In the genomic region with DNA sequence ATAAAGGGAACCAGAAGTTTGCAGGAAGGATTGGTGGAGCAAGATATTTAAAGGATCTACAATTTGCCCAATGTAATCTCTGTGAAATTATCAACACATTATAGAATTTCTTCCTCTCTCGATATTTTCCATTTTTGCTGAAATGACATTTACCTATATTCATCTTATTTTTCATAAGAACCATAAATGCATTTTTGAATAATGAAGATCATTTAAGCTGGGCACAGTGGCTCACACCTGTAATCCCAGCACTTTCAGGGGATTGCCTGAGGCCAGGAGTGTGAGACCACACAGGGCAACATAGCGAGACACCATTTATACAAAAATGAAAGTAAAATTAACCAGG, we compare ENCODE assay signal across 24 cellular contexts. TPM values are rescaled to one million over a fixed set of nuclear protein-coding genes. Genes with fewer than 3 reads are reported as not detected.
A peak's percentile ranks its signal among the peaks of the same experiment; 100 is the strongest.
DNase-seq lines count a peak whose midpoint lies in the region; ATAC-seq, FAIRE-seq and TF ChIP-seq lines count a peak whose summit lies in the region.
"Had no signal": no experiment of that assay in that cellular context is flagged by ENCODE, and none has a peak within 500 bp of the region (broad histone marks: within the 10 kb centered on the region; RNA-seq: fewer than 3 reads in every experiment).

No MANE protein-coding gene starts in this region.

- POLR2A ChIA-PET in PC-3 (lab: Charles Lee; ENCODE audit: unreplicated experiment) = interaction anchor here (0.6 kb wide), 1 partner anchor 32 kb away, joined by 3 read pairs; no protein-coding TSS in a partner anchor
- POLR2A ChIA-PET in CD4-positive, alpha-beta memory T cell (lab: Charles Lee; ENCODE audit: partially characterized antibody) = no interaction called here

- H4K20me1 ChIP-seq in PC-3 (ENCODE audit: low read length) (no peaks in the 10 kb centered on the region), astrocyte (ENCODE audit: insufficient read depth, low read length) (no peaks in the 10 kb centered on the region), fibroblast of lung (ENCODE audit: control insufficient read depth, extremely low read depth, insufficient read depth, low read length) (no peaks in the 10 kb centered on the region)

- no peaks in the 10 kb centered on the region for H3K9me2 ChIP-seq in PC-3 (replicated peaks; ENCODE audit: low read length)

- H3K4me2 ChIP-seq in PC-3 (ENCODE audit: low read length) (peak overlapping the region; percentile 61), astrocyte (ENCODE audit: low read length) (peak overlapping the region; percentile 37), fibroblast of lung (ENCODE audit: extremely low read depth, insufficient read depth, low read length) (peak overlapping the region; percentile 41)

- H3K27ac ChIP-seq in PC-3 (ENCODE audit: low read length) = peak overlapping the region; percentile 75
- peak overlapping the region; percentile 41 for H3K27ac ChIP-seq in astrocyte (ENCODE audit: low read depth, low read length)
- H3K27ac ChIP-seq in fibroblast of lung (ENCODE audit: insufficient read depth, low read length) = peak overlapping the region; percentile 19
- H3K27ac ChIP-seq in tibial artery = peak overlapping the region; percentile 48 to 62
- H3K27ac ChIP-seq in CD4-positive, alpha-beta memory T cell (ENCODE audit: low read depth, low read length) = no peak overlapping the region
- H3K27ac ChIP-seq: HL-60, RWPE1 had no signal

- H3K79me2 ChIP-seq in PC-3 (ENCODE audit: low read length) = no peaks in the 10 kb centered on the region
- no peaks in the 10 kb centered on the region for H3K79me2 ChIP-seq in astrocyte (ENCODE audit: insufficient read depth, low read length)
- no peaks in the 10 kb centered on the region for H3K79me2 ChIP-seq in fibroblast of lung (ENCODE audit: control insufficient read depth, insufficient read depth, low read length)

- H3K27me3 Mint-ChIP-seq in astrocyte (ENCODE audit: low read depth, unreplicated experiment) = no peaks in the 10 kb centered on the region
- peaks cover 0 to 3% of the 10 kb centered on the region in 2 donors for H3K27me3 Mint-ChIP-seq in CD4-positive, alpha-beta memory T cell

- no peaks in the 10 kb centered on the region for H3K9me3 ChIP-seq in PC-3 (ENCODE audit: low read length)
- no peaks in the 10 kb centered on the region for H3K9me3 ChIP-seq in astrocyte (ENCODE audit: insufficient read depth, low read depth, low read length)
- H3K9me3 ChIP-seq in fibroblast of lung (ENCODE audit: control insufficient read depth, insufficient read depth, low read depth, low read length) = no peaks in the 10 kb centered on the region
- H3K9me3 ChIP-seq in tibial artery = peaks cover 0 to 10% (median 9%) of the 10 kb centered on the region in 3 donors
- H3K9me3 ChIP-seq in CD4-positive, alpha-beta memory T cell (ENCODE audit: control insufficient read depth in 1 of 2, low read length in 2 of 2) = no peaks in the 10 kb centered on the region
- H3K9me3 ChIP-seq: BE2C had no signal

- no TSS peak for BruUV-seq in PC-3 (replicated peaks; lab: Mats Ljungman, UMichigan)

- peak overlapping the region; percentile 10 for H3K27ac Mint-ChIP-seq in astrocyte (ENCODE audit: unreplicated experiment)
- no peak overlapping the region for H3K27ac Mint-ChIP-seq in CD4-positive, alpha-beta memory T cell

- H3K4me1 ChIP-seq in PC-3 (ENCODE audit: insufficient read depth, low read length) (peaks cover 69% of the 10 kb centered on the region), astrocyte (ENCODE audit: insufficient read depth, low read length) (peaks cover 11% of the 10 kb centered on the region), fibroblast of lung (ENCODE audit: control insufficient read depth, extremely low read depth, insufficient read depth, low read length) (peaks cover 12% of the 10 kb centered on the region), tibial artery (peaks cover 0 to 37% (median 7%) of the 10 kb centered on the region in 4 donors)
- H3K4me1 ChIP-seq in CD4-positive, alpha-beta memory T cell (ENCODE audit: insufficient read depth, low read length) = no peaks in the 10 kb centered on the region
- H3K4me1 ChIP-seq: BE2C had no signal

- H3K36me3 ChIP-seq in PC-3 (ENCODE audit: low read depth, low read length) (no peaks in the 10 kb centered on the region), astrocyte (ENCODE audit: insufficient read depth, low read length) (no peaks in the 10 kb centered on the region), fibroblast of lung (ENCODE audit: control insufficient read depth, insufficient read depth, low read length) (no peaks in the 10 kb centered on the region), tibial artery (no peaks in the 10 kb centered on the region)
- no peaks in the 10 kb centered on the region for H3K36me3 ChIP-seq in CD4-positive, alpha-beta memory T cell (ENCODE audit: insufficient read depth, low read length)
- H3K36me3 ChIP-seq: BE2C, MG63 had no signal

- H3K4me1 Mint-ChIP-seq in astrocyte (ENCODE audit: low read depth, unreplicated experiment) = peaks cover 10% of the 10 kb centered on the region
- peaks cover 0 to 1% (median 0%) of the 10 kb centered on the region in 4 donors for H3K4me1 Mint-ChIP-seq in CD4-positive, alpha-beta memory T cell
- H3K4me1 Mint-ChIP-seq: CD14-positive monocyte had no signal

- H3K9me3 Mint-ChIP-seq in astrocyte (ENCODE audit: unreplicated experiment) = peaks cover 7% of the 10 kb centered on the region
- H3K9me3 Mint-ChIP-seq in CD4-positive, alpha-beta memory T cell = peaks cover 0 to 16% (median 7%) of the 10 kb centered on the region in 8 donors

- no peak for FAIRE-seq in astrocyte (lab: Jason Lieb, UNC)
- FAIRE-seq: GM12892, H1 had no signal

- intact Hi-C loops in PC-3 (cut with micrococcal nuclease) = loop anchor here (5.0 to 10.0 kb wide), 4 partner anchors 94 to 796 kb away; no protein-coding TSS in a partner anchor
- intact Hi-C loops in tibial artery (cut with DNase I; ENCODE audit: low total_unique reads) = no loop called here
- intact Hi-C loops in CD4-positive, alpha-beta memory T cell (cut with micrococcal nuclease) = no loop called here

- H3K4me3 ChIP-seq in PC-3 (ENCODE audit: low read length) (no peak overlapping the region), astrocyte (ENCODE audit: insufficient read depth, low read depth, low read length) (no peak overlapping the region), fibroblast of lung (replicated peaks in 1 of 4; ENCODE audit: control extremely low read depth in 1 of 4, insufficient read depth in 1 of 4, low read depth in 3 of 4, low read length in 4 of 4) (no peak overlapping the region), tibial artery (no peak overlapping the region)
- H3K4me3 ChIP-seq in CD4-positive, alpha-beta memory T cell (ENCODE audit: low read length in 2 of 2) = no peak overlapping the region
- H3K4me3 ChIP-seq: MG63 had no signal

- H3K9ac ChIP-seq in PC-3 (ENCODE audit: low read length) = no peak overlapping the region
- no peak overlapping the region for H3K9ac ChIP-seq in astrocyte (ENCODE audit: low read length)
- no peak overlapping the region for H3K9ac ChIP-seq in fibroblast of lung (ENCODE audit: insufficient read depth, low read length)

- ATAC-seq in PC-3 (no peak), HG03469 (IDR thresholded peaks at IDR 0.05; ENCODE audit: unreplicated experiment) (no peak), HG02798 (IDR thresholded peaks at IDR 0.05; ENCODE audit: poor library complexity, unreplicated experiment) (no peak)
- ATAC-seq: Panc1 had no signal

- no peak for DNase-seq in PC-3
- no peak for DNase-seq in astrocyte (ENCODE audit: low read depth)
- no peak for DNase-seq in fibroblast of lung (ENCODE audit: low read depth in 2 of 2)
- DNase-seq in tibial artery = no peak
- no peak for DNase-seq in CD4-positive, alpha-beta memory T cell
- DNase-seq in NAMALWA (ENCODE audit: low spot score) = no peak
- DNase-seq: BE2C, Calu3, DMS153, DND-41, KG1, NCI-H2029, NCI-H524 treated with DMSO at 0.1 percent for 48 hours, NCI-H82, SHP77 had no signal

- no peaks in the 10 kb centered on the region for H3K27me3 ChIP-seq in PC-3 (ENCODE audit: low read length)
- no peaks in the 10 kb centered on the region for H3K27me3 ChIP-seq in astrocyte (ENCODE audit: insufficient read depth, low read length)
- no peaks in the 10 kb centered on the region for H3K27me3 ChIP-seq in fibroblast of lung (ENCODE audit: control insufficient read depth, insufficient read depth, low read length)
- no peaks in the 10 kb centered on the region for H3K27me3 ChIP-seq in tibial artery
- no peaks in the 10 kb centered on the region for H3K27me3 ChIP-seq in CD4-positive, alpha-beta memory T cell (ENCODE audit: insufficient read depth, low read length)
- H3K27me3 ChIP-seq: BE2C, MG63 had no signal

- H3K36me3 Mint-ChIP-seq in astrocyte (ENCODE audit: low read depth, unreplicated experiment) = no peaks in the 10 kb centered on the region
- no peaks in the 10 kb centered on the region for H3K36me3 Mint-ChIP-seq in CD4-positive, alpha-beta memory T cell
- H3K36me3 Mint-ChIP-seq: CD14-positive monocyte had no signal

- peaks cover 12% of the 10 kb centered on the region for H3F3A ChIP-seq in PC-3 (ENCODE audit: low read length, unreplicated experiment)

- no peak overlapping the region for H2AFZ ChIP-seq in PC-3 (ENCODE audit: low read length)
- H2AFZ ChIP-seq in astrocyte (ENCODE audit: low read depth, low read length) = no peak overlapping the region
- no peak overlapping the region for H2AFZ ChIP-seq in fibroblast of lung (ENCODE audit: low read length)

- CTCF ChIA-PET in PC-3 (lab: Charles Lee) = interaction anchor here (1.0 kb wide), 1 partner anchor 37 kb away, joined by 3 read pairs; a partner anchor contains a TSS
- CTCF ChIA-PET in CD4-positive, alpha-beta memory T cell (lab: Charles Lee; ENCODE audit: partially characterized antibody) = no interaction called here

- H3K4me3 Mint-ChIP-seq in astrocyte (ENCODE audit: unreplicated experiment) = no peak overlapping the region
- no peak overlapping the region for H3K4me3 Mint-ChIP-seq in CD4-positive, alpha-beta memory T cell
- H3K4me3 Mint-ChIP-seq: CD14-positive monocyte had no signal

- TF ChIP-seq CTCF in PC-3 (conservative IDR thresholded peaks at IDR 0.05; ENCODE audit: low read depth, low read length) (no peak), astrocyte (IDR thresholded peaks at IDR 0.05; ENCODE audit: insufficient read depth, low read depth, low read length) (no peak), fibroblast of lung (conservative IDR thresholded peaks at IDR 0.05 in 1 of 2, IDR thresholded peaks at IDR 0.05 in 1 of 2; ENCODE audit: low read depth in 1 of 2, low read length in 2 of 2) (no peak), tibial artery (IDR thresholded peaks at IDR 0.05) (no peak)

RNA-seq across cellular contexts. Expression of a gene that starts 37.7 kb away (rescaled TPM):
- 27.0 and 28.6 TPM in 2 replicates for total RNA-seq in PC-3 (2014; rRNA removed)
- 26.8 TPM in 2 replicates for total RNA-seq in astrocyte
- total RNA-seq in fibroblast of lung = 36.7 and 39.1 TPM in 2 replicates
- polyA plus RNA-seq in fibroblast of lung = 20.3 and 25.7 TPM in 2 replicates
- polyA plus RNA-seq in fibroblast of lung (2012) = 28.9 and 40.6 TPM in 2 replicates
- 5.4 and 8.2 TPM in 2 replicates for polyA minus RNA-seq in fibroblast of lung (ENCODE audit: low replicate concordance)
- total RNA-seq in CD4-positive, alpha-beta memory T cell = 10 to 100 TPM; 16.4 to 16.6 TPM
- polyA plus RNA-seq in CD4-positive, alpha-beta memory T cell = 1 to 10 TPM; 2.6 to 4.8 TPM
